9 cellular contexts compared by ENCODE assay signal in genomic region chr4:155954118-155954503, GRCh38. TPM values are rescaled to one million over a fixed set of nuclear protein-coding genes. Genes with fewer than 3 reads are reported as not detected.
DNase-seq lines count a peak whose midpoint lies in the region; ATAC-seq and TF ChIP-seq lines count a peak whose summit lies in the region.
"Had no signal": no experiment of that assay in that cellular context is flagged by ENCODE, and none has a peak within 500 bp of the region (broad histone marks: within the 10 kb centered on the region; RNA-seq: fewer than 3 reads in every experiment).

No MANE protein-coding gene starts in this region.

- peak overlapping the region; percentile 99 for H3K4me3 Mint-ChIP-seq in MCF 10A (ENCODE audit: unreplicated experiment)

- peaks cover 0 to 17% (median 2%) of the 10 kb centered on the region in 12 donors for H3K4me1 ChIP-seq in heart left ventricle
- no peaks in the 10 kb centered on the region for H3K4me1 ChIP-seq in mesendoderm (ENCODE audit: control insufficient read depth, low read depth, low read length)
- no peaks in the 10 kb centered on the region for H3K4me1 ChIP-seq in urinary bladder (ENCODE audit: insufficient read depth)

- DNase-seq in heart left ventricle (no peak), left cardiac atrium (no peak), MCF 10A (ENCODE audit: unreplicated experiment) (no peak), mesendoderm (no peak), posterior vena cava (ENCODE audit: low spot score) (no peak), hippocampal formation (lab: John Stamatoyannopoulos, UW) (no peak)

- no peaks in the 10 kb centered on the region for H3K27me3 ChIP-seq in heart left ventricle
- no peaks in the 10 kb centered on the region for H3K27me3 ChIP-seq in mesendoderm (ENCODE audit: insufficient read depth, low read length, poor library complexity)

- peak overlapping the region; percentile 99 for H3K27ac Mint-ChIP-seq in MCF 10A (ENCODE audit: low read depth, unreplicated experiment)

- H3K27ac ChIP-seq in heart left ventricle (peak overlapping the region; percentile 90 to 99 (median 98)), mesendoderm (ENCODE audit: low read depth, low read length) (no peak overlapping the region), urinary bladder (ENCODE audit: low read depth) (peak overlapping the region; percentile 99)

- peak overlapping the region; percentile 92 for H3K4ac ChIP-seq in mesendoderm (ENCODE audit: low read depth, low read length)

- peak overlapping the region; percentile 36 for H3K4me2 ChIP-seq in mesendoderm (ENCODE audit: low read length)

- no peak overlapping the region for H2BK120ac ChIP-seq in mesendoderm (ENCODE audit: low read depth, low read length)

- no peaks in the 10 kb centered on the region for H3K9me3 Mint-ChIP-seq in MCF 10A (ENCODE audit: unreplicated experiment)

- peak overlapping the region; percentile 61 for H3K9ac ChIP-seq in mesendoderm (ENCODE audit: low read length)

- peak overlapping the region; percentile 87 for H3K56ac ChIP-seq in mesendoderm (ENCODE audit: low read length)

- no peaks in the 10 kb centered on the region for H3K36me3 Mint-ChIP-seq in MCF 10A (ENCODE audit: insufficient read depth, unreplicated experiment)

- intact Hi-C loops in heart left ventricle (cut with DNase I) (loop anchor here in 9 of 10 donors (5.0 to 10.0 kb wide), 4 partner anchors 142 to 552 kb away; no protein-coding TSS in a partner anchor), left cardiac atrium (cut with DNase I) (loop anchor here in 1 of 2 donors (5.0 kb wide), 2 partner anchors 147 to 552 kb away; no protein-coding TSS in a partner anchor), MCF 10A (cut with micrococcal nuclease) (loop anchor here (10.0 kb wide), 1 partner anchor 521 kb away; no protein-coding TSS in a partner anchor), posterior vena cava (cut with DNase I) (loop anchor here in 1 of 2 donors (5.0 to 10.0 kb wide), 2 partner anchors 149 to 512 kb away; no protein-coding TSS in a partner anchor)

- no peaks in the 10 kb centered on the region for H3K9me3 ChIP-seq in heart left ventricle

- no peak overlapping the region for H2BK15ac ChIP-seq in mesendoderm (replicated peaks; ENCODE audit: low read depth)

- H4K8ac ChIP-seq in mesendoderm (ENCODE audit: low read depth, low read length): no peak overlapping the region

- H3K36me3 ChIP-seq in heart left ventricle (no peaks in the 10 kb centered on the region), mesendoderm (ENCODE audit: control insufficient read depth, insufficient read depth, low read length) (no peaks in the 10 kb centered on the region), urinary bladder (ENCODE audit: insufficient read depth) (no peaks in the 10 kb centered on the region)

- 66 to 77% (median 74%) methylated on average over 8 of the region's 8 CpGs for WGBS in heart left ventricle, 4 donors
- WGBS in mesendoderm (ENCODE audit: extremely low coverage, insufficient coverage, low lambda C conversion rate): no CpG with 5 or more reads among the region's 8 CpGs
- WGBS in urinary bladder: 75% methylated on average over 8 of the region's 8 CpGs

- peaks cover 8% of the 10 kb centered on the region for H3K4me1 Mint-ChIP-seq in MCF 10A (ENCODE audit: insufficient read depth, unreplicated experiment)

- TSS peak; percentile 78 for BruUV-seq in MCF 10A (replicated peaks; lab: Mats Ljungman, UMichigan)

- POLR2A ChIA-PET in MCF 10A (lab: Yijun Ruan, JAX): interaction anchor here (0.6 to 3.6 kb wide), 18 partner anchors 13 to 1509 kb away, joined by 3 to 45 read pairs (median 3); no protein-coding TSS in a partner anchor

- H3K4me3 ChIP-seq in heart left ventricle (peak overlapping the region; percentile 62 to 95 (median 82)), mesendoderm (ENCODE audit: low read length) (no peak overlapping the region), urinary bladder (ENCODE audit: low read depth, low read length) (peak overlapping the region; percentile 72)

- no peak overlapping the region for H3K18ac ChIP-seq in mesendoderm (ENCODE audit: low read length)

- peak overlapping the region; percentile 72 for H4K5ac ChIP-seq in mesendoderm (ENCODE audit: low read length)

- H2BK5ac ChIP-seq in mesendoderm (ENCODE audit: low read length): no peak overlapping the region

- no peak overlapping the region for H2AK5ac ChIP-seq in mesendoderm (ENCODE audit: low read length)

- no peak for TF ChIP-seq POLR2A in heart left ventricle (IDR thresholded peaks at IDR 0.05)

- no peaks in the 10 kb centered on the region for H3K27me3 Mint-ChIP-seq in MCF 10A (ENCODE audit: insufficient read depth, unreplicated experiment)

- no peak overlapping the region for H3K23ac ChIP-seq in mesendoderm (ENCODE audit: low read length)

- CTCF ChIA-PET in MCF 10A (lab: Yijun Ruan, JAX): interaction anchor here (0.6 to 7.2 kb wide), 25 partner anchors 10 to 1505 kb away, joined by 3 to 139 read pairs (median 5); no protein-coding TSS in a partner anchor

- H3K79me1 ChIP-seq in mesendoderm (ENCODE audit: low read length): no peaks in the 10 kb centered on the region

- TF ChIP-seq CTCF in heart left ventricle (IDR thresholded peaks at IDR 0.05): no peak
- no peak for TF ChIP-seq CTCF in MCF 10A (IDR thresholded peaks at IDR 0.05; ENCODE audit: unreplicated experiment)

- ATAC-seq in heart left ventricle (no peak), left cardiac atrium (no peak), HG03108 (IDR thresholded peaks at IDR 0.05; ENCODE audit: unreplicated experiment) (no peak)

- H3K79me2 ChIP-seq in mesendoderm (ENCODE audit: control insufficient read depth, insufficient read depth, low read length): no peaks in the 10 kb centered on the region

RNA-seq across cellular contexts. Expression of gene CTSO, which starts 0.4 kb away (rescaled TPM):
- total RNA-seq in heart left ventricle: 10 to 100 TPM in 4 of 9 donors, 1 to 10 TPM in 5; 3.9 to 26.0 (median 9.6) TPM
- 1 to 10 TPM; 2.6 to 3.6 TPM for polyA plus RNA-seq in heart left ventricle
- total RNA-seq in left cardiac atrium: 10 to 100 TPM; 10.0 to 10.2 TPM
- total RNA-seq in MCF 10A (2022): 2.3 and 5.2 TPM in 2 replicates
- 1.5 TPM for polyA plus RNA-seq in mesendoderm (2013, experiment 1 of 2)
- 1.4 TPM for polyA plus RNA-seq in mesendoderm (2013, experiment 2 of 2)
- total RNA-seq in urinary bladder: 51.2 TPM
- 23.8 TPM for polyA plus RNA-seq in urinary bladder
- 10 to 100 TPM; 15.0 to 23.8 TPM for total RNA-seq in posterior vena cava

RNA-seq across cellular contexts. Expression of gene TDO2, which starts 50.6 kb away (rescaled TPM):
- total RNA-seq in heart left ventricle (1 to 10 TPM in 1 of 9 donors, under 1 TPM in 2, not detected in 6; 0.18 to 1.5 (median 0.29) TPM), left cardiac atrium (not detected), MCF 10A (2022) (not detected in 2 replicates), urinary bladder (3.9 TPM), posterior vena cava (under 1 TPM in 1 of 2 donors, not detected in 1; 0.37 TPM)
- polyA plus RNA-seq in heart left ventricle (under 1 TPM in 1 of 2 donors, not detected in 1; 0.04 TPM), urinary bladder (0.28 TPM)
- 0.08 TPM for polyA plus RNA-seq in mesendoderm (2013, experiment 1 of 2)
- polyA plus RNA-seq in mesendoderm (2013, experiment 2 of 2): 0.06 TPM
- total RNA-seq: T-helper 2 cell treated with Interferon-gamma antibody and Interleukin-4, amounts not matched to agents 100 ng/mL and 5 ng/mL, for 36 hours had no signal
